Comparison of ENCODE assay signal across 8 cellular contexts in the genomic region with DNA sequence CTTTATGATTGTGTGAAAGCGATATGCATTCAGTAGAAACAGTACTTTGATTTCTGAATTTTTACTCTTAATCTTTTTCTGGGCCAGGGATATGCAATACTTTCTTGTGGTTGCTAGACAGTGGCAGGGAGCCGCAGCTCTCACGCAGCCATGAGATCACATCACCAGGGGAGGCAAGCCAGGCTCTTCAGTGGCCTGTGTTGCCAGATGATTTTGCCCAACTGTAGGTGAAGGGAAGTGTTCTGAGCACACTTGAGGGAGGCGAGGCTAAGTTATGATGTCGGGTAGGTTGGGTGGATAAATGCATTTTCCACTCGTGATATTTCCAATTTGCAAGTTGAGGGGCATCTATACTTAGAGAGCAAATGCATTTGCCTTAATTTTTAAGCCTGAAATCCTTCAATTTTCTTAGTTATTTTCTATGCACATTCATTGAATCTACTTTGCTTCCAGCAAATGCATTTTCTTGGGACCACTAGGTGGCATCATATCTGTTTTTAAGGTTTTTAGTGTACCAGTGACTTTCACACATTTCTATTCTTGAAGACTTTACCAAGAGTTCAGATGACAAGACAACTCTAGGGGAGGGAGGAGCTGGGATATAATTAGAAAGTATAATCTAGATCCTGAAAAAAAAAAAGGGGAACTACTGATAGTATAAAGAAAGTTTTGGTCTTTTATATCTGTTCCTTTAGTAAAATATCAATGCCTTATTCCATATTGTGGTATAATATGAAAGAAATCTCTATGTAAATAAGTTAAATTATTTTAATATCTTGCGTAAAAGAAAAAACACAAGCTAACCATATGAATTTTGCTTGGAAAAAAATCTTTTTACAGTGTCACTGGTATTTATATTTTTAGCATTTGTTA.
A peak's percentile ranks its signal among the peaks of the same experiment; 100 is the strongest.
DNase-seq lines count a peak whose midpoint lies in the region; ATAC-seq, FAIRE-seq and TF ChIP-seq lines count a peak whose summit lies in the region.

No MANE protein-coding gene starts in this region.

- no peaks in the 10 kb centered on the region for H3K9me3 ChIP-seq in A673 (ENCODE audit: low read depth, low read length, poor library complexity, severe bottlenecking)

- no peak for FAIRE-seq in bronchial epithelial cell (lab: Jason Lieb, UNC)

- H3K27ac ChIP-seq in A673 (ENCODE audit: low read depth, low read length, poor library complexity, severe bottlenecking), result no peak overlapping the region

- H3K36me3 ChIP-seq in A673 (ENCODE audit: insufficient read depth, low read length, poor library complexity, severe bottlenecking) (no peaks in the 10 kb centered on the region), bronchial epithelial cell (ENCODE audit: control insufficient read depth, insufficient read depth, low read length) (no peaks in the 10 kb centered on the region)

- CTCF ChIA-PET in A673 (lab: Charles Lee), result interaction anchor here (0.7 kb wide), 1 partner anchor 19 kb away, joined by 3 read pairs; no protein-coding TSS in a partner anchor
- CTCF ChIA-PET in HEK293T (lab: Yijun Ruan, JAX), result no interaction called here

- intact Hi-C loops in A673 (cut with micrococcal nuclease; ENCODE audit: unreplicated experiment), result loop anchor here (5.0 to 10.0 kb wide), 6 partner anchors 147 to 1610 kb away; a partner anchor contains a TSS

- peak; percentile 56 for ATAC-seq in GM19395 (IDR thresholded peaks at IDR 0.05; ENCODE audit: unreplicated experiment)
- no peak for ATAC-seq in HG02571 (IDR thresholded peaks at IDR 0.05; ENCODE audit: unreplicated experiment)
- ATAC-seq in HG03469 (IDR thresholded peaks at IDR 0.05; ENCODE audit: unreplicated experiment), result no peak

- POLR2A ChIA-PET in A673 (lab: Charles Lee; ENCODE audit: low non-redundant PET), result no interaction called here
- POLR2A ChIA-PET in HEK293T (lab: Yijun Ruan, JAX), result no interaction called here

- TF ChIP-seq CTCF in A673 (conservative IDR thresholded peaks at IDR 0.05; ENCODE audit: low read depth, low read length) (peak; percentile 78), bronchial epithelial cell (IDR thresholded peaks at IDR 0.05; ENCODE audit: insufficient read depth, low read length, severe bottlenecking) (peak; percentile 34)

- H3K27me3 ChIP-seq in A673 (replicated peaks; ENCODE audit: insufficient read depth, low read depth, low read length, poor library complexity), result no peaks in the 10 kb centered on the region
- H3K27me3 ChIP-seq in bronchial epithelial cell (ENCODE audit: control insufficient read depth, insufficient read depth, low read length), result no peaks in the 10 kb centered on the region

- no TSS peak for BruUV-seq in A673 (replicated peaks; lab: Mats Ljungman, UMichigan)

- no peaks in the 10 kb centered on the region for H3K4me1 ChIP-seq in A673 (ENCODE audit: insufficient read depth, low read length, poor library complexity, severe bottlenecking)

- DNase-seq in A673 (ENCODE audit: low spot score) (peak; percentile 76), NCI-H345 (lab: John Stamatoyannopoulos, UW) (peak; percentile 57), bronchial epithelial cell (ENCODE audit: low read depth) (peak; percentile 21), myocyte (ENCODE audit: low read depth) (peak; percentile 6), HEK293T (ENCODE audit: extremely low spot score) (no peak)

- H3K4me3 ChIP-seq in A673 (ENCODE audit: low read depth, low read length, poor library complexity, severe bottlenecking), result no peak overlapping the region
- H3K4me3 ChIP-seq in bronchial epithelial cell (ENCODE audit: low read depth, low read length), result no peak overlapping the region

TF ChIP-seq in HEK293T, 16 proteins besides CTCF, POLR2A, EP300 and RAD21:
- no peak for TF ChIP-seq TARDBP (IDR thresholded peaks at IDR 0.05)
- TF ChIP-seq LEF1 (IDR thresholded peaks at IDR 0.05; ENCODE audit: borderline replicate concordance), result no peak
- no peak for TF ChIP-seq CTBP1 (IDR thresholded peaks at IDR 0.05; ENCODE audit: borderline replicate concordance)
- TF ChIP-seq HDGF (IDR thresholded peaks at IDR 0.05; ENCODE audit: borderline replicate concordance), result no peak
- TF ChIP-seq NFRKB (IDR thresholded peaks at IDR 0.05), result no peak
- TF ChIP-seq BHLHE40 (IDR thresholded peaks at IDR 0.05; ENCODE audit: borderline replicate concordance), result no peak
- TF ChIP-seq SP1 (IDR thresholded peaks at IDR 0.05), result no peak
- TF ChIP-seq SUZ12 (IDR thresholded peaks at IDR 0.05), result no peak
- no peak for TF ChIP-seq FOXM1 (IDR thresholded peaks at IDR 0.05; ENCODE audit: borderline replicate concordance)
- no peak for TF ChIP-seq ZNF384 (IDR thresholded peaks at IDR 0.05)
- no peak for TF ChIP-seq ELF4 (IDR thresholded peaks at IDR 0.05)
- TF ChIP-seq FOXK2 (IDR thresholded peaks at IDR 0.05), result no peak
- TF ChIP-seq FOXA1 (IDR thresholded peaks at IDR 0.05), result no peak
- no peak for TF ChIP-seq L3MBTL2 (conservative IDR thresholded peaks at IDR 0.05)
